Comparison of ENCODE assay signal across 18 cellular contexts in genomic region chr3:36095238-36095637, GRCh38.
DNase-seq lines count a peak whose midpoint lies in the region; ATAC-seq, FAIRE-seq and TF ChIP-seq lines count a peak whose summit lies in the region.
"Had no signal": no experiment of that assay in that cellular context is flagged by ENCODE, and none has a peak within 500 bp of the region (broad histone marks: within the 10 kb centered on the region; RNA-seq: fewer than 3 reads in every experiment).

No MANE protein-coding gene starts in this region.

- intact Hi-C loops in OCI-LY7 (cut with micrococcal nuclease; ENCODE audit: unreplicated experiment) (no loop called here), uterus (cut with DNase I; ENCODE audit: low total_unique reads) (no loop called here)

- TF ChIP-seq POLR2A in GM12891 (IDR thresholded peaks at IDR 0.05; ENCODE audit: low read depth, low read length) (no peak), erythroblast (IDR thresholded peaks at IDR 0.05; ENCODE audit: low read length) (no peak), uterus (IDR thresholded peaks at IDR 0.05) (no peak)

- CTCF ChIA-PET in OCI-LY7 (lab: Charles Lee; ENCODE audit: unreplicated experiment), result no interaction called here

- H3K9me3 ChIP-seq in OCI-LY7 (ENCODE audit: low read length), result no peaks in the 10 kb centered on the region
- no peaks in the 10 kb centered on the region for H3K9me3 ChIP-seq in uterus
- H3K9me3 ChIP-seq: left lung, tibial nerve had no signal

- TF ChIP-seq CTCF in OCI-LY7 (conservative IDR thresholded peaks at IDR 0.05; ENCODE audit: low read length) (no peak), uterus (IDR thresholded peaks at IDR 0.05) (no peak)

- no peaks in the 10 kb centered on the region for H4K20me1 ChIP-seq in OCI-LY7 (ENCODE audit: insufficient read depth, low read length)

- ATAC-seq in GM19452 (IDR thresholded peaks at IDR 0.05; ENCODE audit: unreplicated experiment) (peak; percentile 81), HG03103 (IDR thresholded peaks at IDR 0.05; ENCODE audit: low read depth, unreplicated experiment) (peak; percentile 72)
- ATAC-seq: left lung had no signal

- H3K4me3 ChIP-seq in OCI-LY7 (ENCODE audit: low read depth, low read length, poor library complexity, severe bottlenecking) (no peak overlapping the region), uterus (no peak overlapping the region)
- H3K4me3 ChIP-seq: cardiac muscle cell, left lung, tibial nerve had no signal

- H3K27ac ChIP-seq in OCI-LY7 (ENCODE audit: low read depth, low read length, poor library complexity, severe bottlenecking), result no peak overlapping the region
- no peak overlapping the region for H3K27ac ChIP-seq in uterus
- H3K27ac ChIP-seq: cardiac muscle cell, left lung, tibial nerve had no signal

- DNase-seq in GM12891 (ENCODE audit: insufficient read length, low spot score) (no peak), OCI-LY7 (ENCODE audit: low spot score) (peak; percentile 12), erythroblast (lab: John Stamatoyannopoulos, UW) (no peak), 8988T (no peak), uterus (no peak)
- no peak for DNase-seq in stimulated activated CD4-positive, alpha-beta T cell treated with anti-CD3 and anti-CD28 coated beads, Interleukin-2, amount 100 ng/mL, for 24 hours
- DNase-seq: activated T-cell treated with anti-CD3 and anti-CD28 coated beads, Interleukin-2, amount 50 U/mL, for 24 hours; CD8-positive, alpha-beta memory T cell; left lung; NCI-H1436 treated with DMSO at 0.1 percent for 48 hours; NCI-H226; NK-92 treated with Interleukin-12 subunit alpha and Interleukin-12 subunit beta, amount 100 ng/mL, for 24 hours; stimulated activated CD4-positive, alpha-beta T cell treated with anti-CD3 and anti-CD28 coated beads, Interleukin-4, amount 100 ng/mL, for 1 hour had no signal

- no peak overlapping the region for H2AFZ ChIP-seq in OCI-LY7 (ENCODE audit: low read length)

- BruUV-seq in OCI-LY7 (replicated peaks; lab: Mats Ljungman, UMichigan), result no TSS peak

- no peaks in the 10 kb centered on the region for H3K79me2 ChIP-seq in OCI-LY7 (ENCODE audit: insufficient read depth, low read depth, low read length)

- H3K27me3 ChIP-seq in uterus, result no peaks in the 10 kb centered on the region
- H3K27me3 ChIP-seq: cardiac muscle cell, left lung, tibial nerve had no signal

- no peaks in the 10 kb centered on the region for H3K36me3 ChIP-seq in OCI-LY7 (ENCODE audit: insufficient read depth, low read length)
- H3K36me3 ChIP-seq in uterus, result no peaks in the 10 kb centered on the region
- H3K36me3 ChIP-seq: cardiac muscle cell, left lung, tibial nerve had no signal

- FAIRE-seq in GM12891 (lab: Jason Lieb, UNC), result no peak
- FAIRE-seq: TTC549 had no signal

- H3K4me1 ChIP-seq in OCI-LY7 (ENCODE audit: insufficient read depth, low read length, poor library complexity, severe bottlenecking) (no peaks in the 10 kb centered on the region), uterus (no peaks in the 10 kb centered on the region)
- H3K4me1 ChIP-seq: left lung, tibial nerve had no signal

- POLR2A ChIA-PET in OCI-LY7 (lab: Charles Lee), result no interaction called here

- no peak overlapping the region for H3K4me2 ChIP-seq in OCI-LY7 (ENCODE audit: low read length)

- H3K9me2 ChIP-seq in OCI-LY7 (ENCODE audit: insufficient read depth, low read length), result no peaks in the 10 kb centered on the region

TF ChIP-seq in GM12891, 5 proteins besides CTCF, POLR2A, EP300 and RAD21:
- TF ChIP-seq POU2F2 (IDR thresholded peaks at IDR 0.05; ENCODE audit: low read depth, low read length), result no peak
- TF ChIP-seq SPI1 (IDR thresholded peaks at IDR 0.05; ENCODE audit: low read depth, low read length), result peak; percentile 71
